ENCODE assay signal across 8 cellular contexts in genomic region chr13:19959831-19960672, GRCh38. TPM values are rescaled to one million over a fixed set of nuclear protein-coding genes. Genes with fewer than 3 reads are reported as not detected.
DNase-seq lines count a peak whose midpoint lies in the region; ATAC-seq and TF ChIP-seq lines count a peak whose summit lies in the region.

No MANE protein-coding gene starts in this region.

- H3K9me2 ChIP-seq in OCI-LY7 (ENCODE audit: insufficient read depth, low read length) = no peaks in the 10 kb centered on the region

- intact Hi-C loops in OCI-LY7 (cut with micrococcal nuclease; ENCODE audit: unreplicated experiment) = loop anchor here (5.0 to 10.0 kb wide), 3 partner anchors 325 to 1707 kb away; partner anchors contain the start of gene MPHOSPH8

- H3K27me3 Mint-ChIP-seq in IgD-negative memory B cell = no peaks in the 10 kb centered on the region

- H3K4me1 ChIP-seq in OCI-LY7 (ENCODE audit: insufficient read depth, low read length, poor library complexity, severe bottlenecking) (peaks cover 28% of the 10 kb centered on the region), muscle layer of colon (ENCODE audit: insufficient read depth, low read length) (peaks cover 25% of the 10 kb centered on the region)

- ATAC-seq in GM21528 (IDR thresholded peaks at IDR 0.05; ENCODE audit: low FRiP score, unreplicated experiment) = peak; percentile 48

- POLR2A ChIA-PET in OCI-LY7 (lab: Charles Lee) = interaction anchor here (0.5 to 0.9 kb wide), 3 partner anchors 9 to 1216 kb away, joined by 3 to 4 read pairs (median 4); partner anchors contain the start of genes MRPL57 and SKA3

- peak overlapping the region; percentile 75; the same call in 1 of the 2 replicates for H2AFZ ChIP-seq in OCI-LY7 (ENCODE audit: low read length)

- no peaks in the 10 kb centered on the region for H3K9me3 ChIP-seq in OCI-LY7 (ENCODE audit: low read length)
- no peaks in the 10 kb centered on the region for H3K9me3 ChIP-seq in muscle layer of colon (ENCODE audit: low read length)

- H3K9me3 Mint-ChIP-seq in IgD-negative memory B cell = no peaks in the 10 kb centered on the region

- CTCF ChIA-PET in OCI-LY7 (lab: Charles Lee; ENCODE audit: unreplicated experiment) = interaction anchor here (1.0 to 1.1 kb wide), 2 partner anchors 9 to 96 kb away, joined by 3 to 6 read pairs; no protein-coding TSS in a partner anchor

- DNase-seq in DMS153 treated with DMSO at 0.1 percent for 48 hours (lab: John Stamatoyannopoulos, UW; ENCODE audit: unreplicated experiment) = peak; percentile 84
- peak; percentile 94 for DNase-seq in OCI-LY7 (ENCODE audit: low spot score)
- DNase-seq in activated T-cell treated with anti-CD3 and anti-CD28 coated beads for 48 hours (ENCODE audit: low read depth) = peak; percentile 81
- DNase-seq in erythroblast (lab: John Stamatoyannopoulos, UW) = peak; percentile 91 to 93
- peak; percentile 61 to 64 for DNase-seq in stimulated activated CD8-positive, alpha-beta memory T cell treated with anti-CD3 and anti-CD28 coated beads, Interleukin-7, amount 100 ng/mL, for 1 hour (ENCODE audit: low read depth in 2 of 2)

- TF ChIP-seq POLR2A in erythroblast (IDR thresholded peaks at IDR 0.05; ENCODE audit: low read length) = no peak

- H3K4me3 ChIP-seq in OCI-LY7 (ENCODE audit: low read depth, low read length, poor library complexity, severe bottlenecking) (peak overlapping the region; percentile 96), muscle layer of colon (ENCODE audit: low read depth in 1 of 2, low read length in 2 of 2) (peak overlapping the region; percentile 71 to 81)

- H3K36me3 ChIP-seq in OCI-LY7 (ENCODE audit: insufficient read depth, low read length) = peaks cover 42% of the 10 kb centered on the region
- no peaks in the 10 kb centered on the region for H3K36me3 ChIP-seq in muscle layer of colon (ENCODE audit: insufficient read depth, low read length)

- peaks cover 12 to 22% (median 18%) of the 10 kb centered on the region in 3 donors for H3K4me1 Mint-ChIP-seq in IgD-negative memory B cell

- no peaks in the 10 kb centered on the region for H3K27me3 ChIP-seq in muscle layer of colon (ENCODE audit: control insufficient read depth in 1 of 2, insufficient read depth in 2 of 2, low read length in 2 of 2)

- BruUV-seq in OCI-LY7 (replicated peaks; lab: Mats Ljungman, UMichigan) = no TSS peak

- H3K36me3 Mint-ChIP-seq in IgD-negative memory B cell = no peaks in the 10 kb centered on the region

- peak overlapping the region; percentile 79 for H3K9ac ChIP-seq in muscle layer of colon (ENCODE audit: low read length)

- peaks cover 52% of the 10 kb centered on the region for H3K79me2 ChIP-seq in OCI-LY7 (ENCODE audit: insufficient read depth, low read depth, low read length)

- H3K4me3 Mint-ChIP-seq in IgD-negative memory B cell = peak overlapping the region; percentile 88 to 98 (median 94)

- H3K27ac ChIP-seq in OCI-LY7 (ENCODE audit: low read depth, low read length, poor library complexity, severe bottlenecking) (peak overlapping the region; percentile 83), muscle layer of colon (ENCODE audit: low read depth, low read length) (peak overlapping the region; percentile 88)

- TF ChIP-seq CTCF in OCI-LY7 (conservative IDR thresholded peaks at IDR 0.05; ENCODE audit: low read length) = peak; percentile 86

- peak overlapping the region; percentile 99 for H3K4me2 ChIP-seq in OCI-LY7 (ENCODE audit: low read length)

- H4K20me1 ChIP-seq in OCI-LY7 (ENCODE audit: insufficient read depth, low read length) = peaks cover 7% of the 10 kb centered on the region; the same call in 1 of the 2 replicates

- peak overlapping the region; percentile 96 to 98 (median 97) for H3K27ac Mint-ChIP-seq in IgD-negative memory B cell

RNA-seq across cellular contexts. Expression of gene ZMYM2, which starts 1.5 kb away (rescaled TPM):
- polyA plus RNA-seq in IgD-negative memory B cell = 11.1 TPM
- total RNA-seq in OCI-LY7 (2014; rRNA removed; shearing (Covaris generic)) = 50.4 and 59.9 TPM in 2 replicates
- 64.7 and 80.7 TPM in 2 replicates for total RNA-seq in OCI-LY7 (2022)

Comparison
In these comparisons a context has a peak if more than half of its experiments do, and no peak if none do; other contexts are left out.
1. Peak in every context shown above with its lines: DNase-seq, ATAC-seq, H3K4me3 ChIP-seq and H3K27ac ChIP-seq.